ENCODE assay signal across 8 cellular contexts in genomic region chr5:75336625-75337336, GRCh38. TPM values are rescaled to one million over a fixed set of nuclear protein-coding genes. Genes with fewer than 3 reads are reported as not detected.
DNase-seq lines count a peak whose midpoint lies in the region; ATAC-seq and TF ChIP-seq lines count a peak whose summit lies in the region.

Gene HMGCR (plus strand): TSS chr5:75337220. CDS start chr5:75342606, 5,386 bp downstream.

- DNase-seq in NCI-H1694 treated with DMSO at 0.1 percent for 48 hours (lab: John Stamatoyannopoulos, UW): peak; percentile 96
- peak; percentile 87 to 100 (median 96) for DNase-seq in T-helper 2 cell
- DNase-seq in anterior cingulate cortex (lab: John Stamatoyannopoulos, UW): peak; percentile 94 to 100 (median 99)
- peak; percentile 100 for DNase-seq in right atrium auricular region (ENCODE audit: low spot score)
- DNase-seq in pulmonary artery endothelial cell (ENCODE audit: low read depth, low spot score): peak; percentile 99
- peak; percentile 99 to 100 for DNase-seq in vagina (ENCODE audit: extremely low spot score in 2 of 2)

- H3K4me1 ChIP-seq in right atrium auricular region: peaks cover 0 to 16% of the 10 kb centered on the region in 2 donors
- H3K4me1 ChIP-seq in vagina: peaks cover 25% of the 10 kb centered on the region

- H3K4me3 ChIP-seq in right atrium auricular region (peak within 1 kb of the TSS; percentile 86 to 97), vagina (peak within 1 kb of the TSS; percentile 97 to 98)

- H3K27me3 ChIP-seq in right atrium auricular region (no peaks in the 10 kb centered on the region), vagina (no peaks in the 10 kb centered on the region)

- H3K36me3 ChIP-seq in right atrium auricular region: no peaks in the 10 kb centered on the region
- no peaks in the 10 kb centered on the region for H3K36me3 ChIP-seq in vagina

- H3K27ac ChIP-seq in right atrium auricular region: peak within 1 kb of the TSS; percentile 88 to 96
- peak within 1 kb of the TSS; percentile 97 for H3K27ac ChIP-seq in vagina

- peak in 1 of 2 donors; percentile 11 for TF ChIP-seq CTCF in right atrium auricular region (IDR thresholded peaks at IDR 0.05)
- no peak for TF ChIP-seq CTCF in vagina (IDR thresholded peaks at IDR 0.05)

- H3K9me3 ChIP-seq in right atrium auricular region (no peaks in the 10 kb centered on the region), vagina (no peaks in the 10 kb centered on the region)

- TF ChIP-seq POLR2A in GM15510 (IDR thresholded peaks at IDR 0.05; ENCODE audit: borderline replicate concordance, extremely low read depth, insufficient read length): peak; percentile 98
- peak in 1 of 2 donors; percentile 32 for TF ChIP-seq POLR2A in vagina (IDR thresholded peaks at IDR 0.05)

- ATAC-seq in HG02885 (IDR thresholded peaks at IDR 0.05; ENCODE audit: poor library complexity, unreplicated experiment): peak; percentile 98

- intact Hi-C loops in vagina (cut with DNase I): no loop called here

RNA-seq across cellular contexts. Expression of gene HMGCR, which starts in this region (rescaled TPM):
- total RNA-seq in right atrium auricular region: 1 to 10 TPM; 5.9 to 7.4 TPM
- 86.8 and 119 TPM in 2 replicates for total RNA-seq in pulmonary artery endothelial cell
- 42.7 TPM for total RNA-seq in vagina

Comparison
In these comparisons a context has a peak if more than half of its experiments do, and no peak if none do; other contexts are left out.
1. Peak in every context shown above with its lines: DNase-seq, ATAC-seq, H3K4me3 ChIP-seq and H3K27ac ChIP-seq.